Comparison of ENCODE assay signal across 20 cellular contexts in genomic region chr2:108542071-108542470, GRCh38. TPM values are rescaled to one million over a fixed set of nuclear protein-coding genes. Genes with fewer than 3 reads are reported as not detected.
DNase-seq lines count a peak whose midpoint lies in the region; ATAC-seq and TF ChIP-seq lines count a peak whose summit lies in the region.
"Had no signal": no experiment of that assay in that cellular context is flagged by ENCODE, and none has a peak within 500 bp of the region (broad histone marks: within the 10 kb centered on the region; RNA-seq: fewer than 3 reads in every experiment).

No MANE protein-coding gene starts in this region.

- H2AFZ ChIP-seq in hepatocyte = no peak overlapping the region

- peak overlapping the region; percentile 43 for H3K4me2 ChIP-seq in hepatocyte

- 36% methylated on average over 4 of the region's 4 CpGs for WGBS in hepatocyte (ENCODE audit: low lambda C conversion rate, missing lambda C conversion rate)

- DNase-seq in left ventricle myocardium inferior (no peak), left ventricle myocardium superior (no peak), astrocyte of the hippocampus (ENCODE audit: low read depth, low spot score) (peak; percentile 47), hepatocyte (ENCODE audit: low spot score) (no peak), vagina (ENCODE audit: extremely low spot score in 2 of 2) (no peak), NCI-H2196 (lab: John Stamatoyannopoulos, UW; ENCODE audit: unreplicated experiment) (no peak), DMS79 (lab: John Stamatoyannopoulos, UW) (no peak)
- DNase-seq: ACHN; activated CD4-positive, CD25-positive, alpha-beta regulatory T cell; activated CD8-positive, alpha-beta memory T cell treated with anti-CD3 and anti-CD28 coated beads, Interleukin-2, amount 50 U/mL, for 4 hours; caudate nucleus; heart right ventricle; kidney glomerular epithelial cell; NCI-H1694 treated with DMSO at 0.1 percent for 48 hours; NCI-H69; Peyer's patch; stimulated activated CD4-positive, alpha-beta T cell treated with anti-CD3 and anti-CD28 coated beads, Interleukin-4, amount 100 ng/mL, for 24 hours; T-cell had no signal

- TF ChIP-seq POLR2A in vagina (IDR thresholded peaks at IDR 0.05) = no peak

- H3K27me3 ChIP-seq in left ventricle myocardium inferior (ENCODE audit: low read depth) = no peaks in the 10 kb centered on the region
- no peaks in the 10 kb centered on the region for H3K27me3 ChIP-seq in hepatocyte
- no peaks in the 10 kb centered on the region for H3K27me3 ChIP-seq in vagina
- H3K27me3 ChIP-seq: heart right ventricle, Peyer's patch had no signal

- H3K9me2 ChIP-seq in hepatocyte (replicated peaks; ENCODE audit: insufficient read depth) = no peaks in the 10 kb centered on the region

- intact Hi-C loops in left ventricle myocardium inferior (cut with micrococcal nuclease) = no loop called here
- intact Hi-C loops in left ventricle myocardium superior (cut with micrococcal nuclease) = loop anchor here (5.0 kb wide), 1 partner anchor 35 kb away; no protein-coding TSS in a partner anchor
- intact Hi-C loops in vagina (cut with DNase I) = no loop called here

- no peaks in the 10 kb centered on the region for H3K9me3 ChIP-seq in left ventricle myocardium inferior (replicated peaks)
- no peaks in the 10 kb centered on the region for H3K9me3 ChIP-seq in hepatocyte (ENCODE audit: low read depth)
- no peaks in the 10 kb centered on the region for H3K9me3 ChIP-seq in vagina
- H3K9me3 ChIP-seq: HAP-1, heart right ventricle, Peyer's patch had no signal

- peaks cover 98% of the 10 kb centered on the region for H3K79me2 ChIP-seq in hepatocyte

- TF ChIP-seq CTCF in left ventricle myocardium inferior (IDR thresholded peaks at IDR 0.05; ENCODE audit: borderline replicate concordance) = no peak
- TF ChIP-seq CTCF in hepatocyte (IDR thresholded peaks at IDR 0.05; ENCODE audit: poor library complexity) = no peak
- no peak for TF ChIP-seq CTCF in vagina (IDR thresholded peaks at IDR 0.05)

- ATAC-seq in left ventricle myocardium superior = no peak
- no peak for ATAC-seq in HG02885 (IDR thresholded peaks at IDR 0.05; ENCODE audit: poor library complexity, unreplicated experiment)
- ATAC-seq: T-cell had no signal

- H3K27ac ChIP-seq in left ventricle myocardium inferior (replicated peaks) (peak overlapping the region; percentile 36), hepatocyte (peak overlapping the region; percentile 75), vagina (peak overlapping the region; percentile 33)
- H3K27ac ChIP-seq: Peyer's patch had no signal

- H3K4me1 ChIP-seq in left ventricle myocardium inferior = peaks cover 45% of the 10 kb centered on the region
- peaks cover 36% of the 10 kb centered on the region for H3K4me1 ChIP-seq in hepatocyte (ENCODE audit: insufficient read depth)
- H3K4me1 ChIP-seq in vagina = peaks cover 44% of the 10 kb centered on the region

- H3K36me3 ChIP-seq in left ventricle myocardium inferior = no peaks in the 10 kb centered on the region
- no peaks in the 10 kb centered on the region for H3K36me3 ChIP-seq in hepatocyte (replicated peaks; ENCODE audit: insufficient read depth, low read depth)
- no peaks in the 10 kb centered on the region for H3K36me3 ChIP-seq in vagina
- H3K36me3 ChIP-seq: HAP-1, heart right ventricle, Peyer's patch had no signal

- peaks cover 41% of the 10 kb centered on the region for H4K20me1 ChIP-seq in hepatocyte (ENCODE audit: insufficient read depth, poor library complexity, severe bottlenecking)

- H3K4me3 ChIP-seq in left ventricle myocardium inferior = no peak overlapping the region
- H3K4me3 ChIP-seq in hepatocyte = no peak overlapping the region
- no peak overlapping the region for H3K4me3 ChIP-seq in vagina
- H3K4me3 ChIP-seq: HAP-1, heart right ventricle, Peyer's patch had no signal

RNA-seq across cellular contexts. Expression of gene LIMS1, which starts 7.8 kb away (rescaled TPM):
- total RNA-seq in left ventricle myocardium inferior (77.0 TPM), left ventricle myocardium superior (74.3 TPM), hepatocyte (64.6 and 102 TPM in 2 replicates), vagina (66.0 TPM)
- polyA plus RNA-seq in hepatocyte = 37.1 and 40.0 TPM in 2 replicates
